In genomic region chr5:79868271-79868670, GRCh38 we compare ENCODE assay signal across 1 cellular context.
TF ChIP-seq lines count a peak whose summit lies in the region.

No MANE protein-coding gene starts in this region.

TF ChIP-seq in H1, 55 proteins besides CTCF, POLR2A, EP300 and RAD21 (continued from another document):
- TF ChIP-seq, protein P1, sequence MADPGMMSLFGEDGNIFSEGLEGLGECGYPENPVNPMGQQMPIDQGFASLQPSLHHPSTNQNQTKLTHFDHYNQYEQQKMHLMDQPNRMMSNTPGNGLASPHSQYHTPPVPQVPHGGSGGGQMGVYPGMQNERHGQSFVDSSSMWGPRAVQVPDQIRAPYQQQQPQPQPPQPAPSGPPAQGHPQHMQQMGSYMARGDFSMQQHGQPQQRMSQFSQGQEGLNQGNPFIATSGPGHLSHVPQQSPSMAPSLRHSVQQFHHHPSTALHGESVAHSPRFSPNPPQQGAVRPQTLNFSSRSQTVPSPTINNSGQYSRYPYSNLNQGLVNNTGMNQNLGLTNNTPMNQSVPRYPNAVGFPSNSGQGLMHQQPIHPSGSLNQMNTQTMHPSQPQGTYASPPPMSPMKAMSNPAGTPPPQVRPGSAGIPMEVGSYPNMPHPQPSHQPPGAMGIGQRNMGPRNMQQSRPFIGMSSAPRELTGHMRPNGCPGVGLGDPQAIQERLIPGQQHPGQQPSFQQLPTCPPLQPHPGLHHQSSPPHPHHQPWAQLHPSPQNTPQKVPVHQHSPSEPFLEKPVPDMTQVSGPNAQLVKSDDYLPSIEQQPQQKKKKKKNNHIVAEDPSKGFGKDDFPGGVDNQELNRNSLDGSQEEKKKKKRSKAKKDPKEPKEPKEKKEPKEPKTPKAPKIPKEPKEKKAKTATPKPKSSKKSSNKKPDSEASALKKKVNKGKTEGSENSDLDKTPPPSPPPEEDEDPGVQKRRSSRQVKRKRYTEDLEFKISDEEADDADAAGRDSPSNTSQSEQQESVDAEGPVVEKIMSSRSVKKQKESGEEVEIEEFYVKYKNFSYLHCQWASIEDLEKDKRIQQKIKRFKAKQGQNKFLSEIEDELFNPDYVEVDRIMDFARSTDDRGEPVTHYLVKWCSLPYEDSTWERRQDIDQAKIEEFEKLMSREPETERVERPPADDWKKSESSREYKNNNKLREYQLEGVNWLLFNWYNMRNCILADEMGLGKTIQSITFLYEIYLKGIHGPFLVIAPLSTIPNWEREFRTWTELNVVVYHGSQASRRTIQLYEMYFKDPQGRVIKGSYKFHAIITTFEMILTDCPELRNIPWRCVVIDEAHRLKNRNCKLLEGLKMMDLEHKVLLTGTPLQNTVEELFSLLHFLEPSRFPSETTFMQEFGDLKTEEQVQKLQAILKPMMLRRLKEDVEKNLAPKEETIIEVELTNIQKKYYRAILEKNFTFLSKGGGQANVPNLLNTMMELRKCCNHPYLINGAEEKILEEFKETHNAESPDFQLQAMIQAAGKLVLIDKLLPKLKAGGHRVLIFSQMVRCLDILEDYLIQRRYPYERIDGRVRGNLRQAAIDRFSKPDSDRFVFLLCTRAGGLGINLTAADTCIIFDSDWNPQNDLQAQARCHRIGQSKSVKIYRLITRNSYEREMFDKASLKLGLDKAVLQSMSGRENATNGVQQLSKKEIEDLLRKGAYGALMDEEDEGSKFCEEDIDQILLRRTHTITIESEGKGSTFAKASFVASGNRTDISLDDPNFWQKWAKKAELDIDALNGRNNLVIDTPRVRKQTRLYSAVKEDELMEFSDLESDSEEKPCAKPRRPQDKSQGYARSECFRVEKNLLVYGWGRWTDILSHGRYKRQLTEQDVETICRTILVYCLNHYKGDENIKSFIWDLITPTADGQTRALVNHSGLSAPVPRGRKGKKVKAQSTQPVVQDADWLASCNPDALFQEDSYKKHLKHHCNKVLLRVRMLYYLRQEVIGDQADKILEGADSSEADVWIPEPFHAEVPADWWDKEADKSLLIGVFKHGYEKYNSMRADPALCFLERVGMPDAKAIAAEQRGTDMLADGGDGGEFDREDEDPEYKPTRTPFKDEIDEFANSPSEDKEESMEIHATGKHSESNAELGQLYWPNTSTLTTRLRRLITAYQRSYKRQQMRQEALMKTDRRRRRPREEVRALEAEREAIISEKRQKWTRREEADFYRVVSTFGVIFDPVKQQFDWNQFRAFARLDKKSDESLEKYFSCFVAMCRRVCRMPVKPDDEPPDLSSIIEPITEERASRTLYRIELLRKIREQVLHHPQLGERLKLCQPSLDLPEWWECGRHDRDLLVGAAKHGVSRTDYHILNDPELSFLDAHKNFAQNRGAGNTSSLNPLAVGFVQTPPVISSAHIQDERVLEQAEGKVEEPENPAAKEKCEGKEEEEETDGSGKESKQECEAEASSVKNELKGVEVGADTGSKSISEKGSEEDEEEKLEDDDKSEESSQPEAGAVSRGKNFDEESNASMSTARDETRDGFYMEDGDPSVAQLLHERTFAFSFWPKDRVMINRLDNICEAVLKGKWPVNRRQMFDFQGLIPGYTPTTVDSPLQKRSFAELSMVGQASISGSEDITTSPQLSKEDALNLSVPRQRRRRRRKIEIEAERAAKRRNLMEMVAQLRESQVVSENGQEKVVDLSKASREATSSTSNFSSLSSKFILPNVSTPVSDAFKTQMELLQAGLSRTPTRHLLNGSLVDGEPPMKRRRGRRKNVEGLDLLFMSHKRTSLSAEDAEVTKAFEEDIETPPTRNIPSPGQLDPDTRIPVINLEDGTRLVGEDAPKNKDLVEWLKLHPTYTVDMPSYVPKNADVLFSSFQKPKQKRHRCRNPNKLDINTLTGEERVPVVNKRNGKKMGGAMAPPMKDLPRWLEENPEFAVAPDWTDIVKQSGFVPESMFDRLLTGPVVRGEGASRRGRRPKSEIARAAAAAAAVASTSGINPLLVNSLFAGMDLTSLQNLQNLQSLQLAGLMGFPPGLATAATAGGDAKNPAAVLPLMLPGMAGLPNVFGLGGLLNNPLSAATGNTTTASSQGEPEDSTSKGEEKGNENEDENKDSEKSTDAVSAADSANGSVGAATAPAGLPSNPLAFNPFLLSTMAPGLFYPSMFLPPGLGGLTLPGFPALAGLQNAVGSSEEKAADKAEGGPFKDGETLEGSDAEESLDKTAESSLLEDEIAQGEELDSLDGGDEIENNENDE (IDR thresholded peaks at IDR 0.05; ENCODE audit: insufficient replicate concordance, low read length) = no peak
- TF ChIP-seq TAF1 (IDR thresholded peaks at IDR 0.05; ENCODE audit: low read depth, low read length) (no peak), EGR1 (IDR thresholded peaks at IDR 0.05; ENCODE audit: borderline replicate concordance, low read depth, low read length) (no peak), ZNF274 (IDR thresholded peaks at IDR 0.05; ENCODE audit: borderline replicate concordance, extremely low read depth, low read length) (no peak), CBX5 (IDR thresholded peaks at IDR 0.05; ENCODE audit: low read depth, low read length) (no peak), SP1 (IDR thresholded peaks at IDR 0.05; ENCODE audit: low read depth, low read length) (no peak), SUZ12 (IDR thresholded peaks at IDR 0.05; ENCODE audit: low read length) (no peak)
